In the genomic region with DNA sequence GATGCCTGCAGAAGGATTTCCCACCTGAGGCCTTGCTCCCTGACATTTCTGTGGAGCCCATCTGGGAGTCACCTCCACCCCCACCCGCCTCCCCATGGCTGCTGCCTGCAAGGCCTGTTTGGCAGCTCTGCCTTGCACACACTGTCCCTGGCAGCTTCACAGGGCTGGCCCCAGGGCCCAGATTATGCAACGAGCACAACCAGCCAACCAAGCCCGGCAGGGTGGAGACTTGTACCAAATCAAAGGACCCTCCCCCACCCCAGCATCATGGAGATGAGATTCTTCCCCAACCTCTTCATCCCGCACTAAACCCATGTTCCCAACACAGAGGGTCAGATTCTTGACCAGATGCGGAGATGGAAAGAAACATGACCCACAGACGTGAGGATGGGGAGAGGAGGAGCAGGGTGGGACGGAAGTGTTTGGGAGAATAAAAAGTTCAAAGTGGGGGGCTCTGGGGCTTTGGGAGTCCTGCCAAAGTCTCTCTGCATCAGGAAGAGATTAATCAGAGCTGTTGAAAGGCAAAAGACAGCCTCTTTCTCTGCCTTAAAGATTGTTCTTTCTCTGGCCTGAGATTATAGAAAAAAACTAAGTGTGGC, we compare ENCODE assay signal across 9 cellular contexts. TPM values are rescaled to one million over a fixed set of nuclear protein-coding genes. Genes with fewer than 3 reads are reported as not detected.
DNase-seq lines count a peak whose midpoint lies in the region; ATAC-seq and TF ChIP-seq lines count a peak whose summit lies in the region.
"Had no signal": no experiment of that assay in that cellular context is flagged by ENCODE, and none has a peak within 500 bp of the region (broad histone marks: within the 10 kb centered on the region; RNA-seq: fewer than 3 reads in every experiment).

No MANE protein-coding gene starts in this region.

- H3K4me3 ChIP-seq in SK-N-MC, result peak overlapping the region; percentile 62

- DNase-seq in DMS 273 (lab: John Stamatoyannopoulos, UW; ENCODE audit: unreplicated experiment) (peak; percentile 46), DMS 273 treated with DMSO at 0.1 percent for 48 hours (lab: John Stamatoyannopoulos, UW) (no peak), SK-N-MC (ENCODE audit: low read depth, low spot score) (peak; percentile 34), fibroblast of peridontal ligament (ENCODE audit: extremely low read depth) (peak; percentile 75), omental fat pad (ENCODE audit: low spot score) (peak; percentile 65), Kasumi-1 (lab: John Stamatoyannopoulos, UW) (no peak), NCI-H748 (lab: John Stamatoyannopoulos, UW; ENCODE audit: unreplicated experiment) (no peak)

- H3K9me3 ChIP-seq in SK-N-MC (ENCODE audit: low read depth, low read length), result no peaks in the 10 kb centered on the region

- peak overlapping the region; percentile 84 for H3K27ac ChIP-seq in SK-N-MC

- peak; percentile 31 for ATAC-seq in omental fat pad (ENCODE audit: low FRiP score)
- ATAC-seq in HG02571 (IDR thresholded peaks at IDR 0.05; ENCODE audit: unreplicated experiment), result no peak

- H3K36me3 ChIP-seq in SK-N-MC (ENCODE audit: insufficient read depth, low read length), result peaks cover 20% of the 10 kb centered on the region; the same call in 1 of the 2 replicates

- no peak overlapping the region for H3K9ac ChIP-seq in SK-N-MC (ENCODE audit: insufficient read length)

- no peak for TF ChIP-seq CTCF in omental fat pad (IDR thresholded peaks at IDR 0.05)

RNA-seq across cellular contexts. Expression of a gene that starts 3.8 kb away (rescaled TPM):
- 100 to 1,000 TPM in 3 of 4 donors, 10 to 100 TPM in 1; 77.5 to 246 (median 109) TPM for total RNA-seq in omental fat pad

RNA-seq across cellular contexts. Expression of a gene that starts 11.2 kb away (rescaled TPM):
- total RNA-seq in omental fat pad, result 10 to 100 TPM; 39.1 to 46.4 (median 40.4) TPM

RNA-seq across cellular contexts. Expression of a gene that starts 11.5 kb away (rescaled TPM):
- total RNA-seq in omental fat pad, result 100 to 1,000 TPM in 3 of 4 donors, 10 to 100 TPM in 1; 91.0 to 119 (median 103) TPM

RNA-seq across cellular contexts. Expression of a gene that starts 34.8 kb away (rescaled TPM):
- total RNA-seq in omental fat pad, result not detected
- total RNA-seq: subcutaneous adipose tissue had no signal

RNA-seq across cellular contexts. Expression of a gene that starts 43.1 kb away (rescaled TPM):
- not detected for total RNA-seq in omental fat pad
- total RNA-seq: subcutaneous adipose tissue had no signal

Comparison
In these comparisons a context has a peak if more than half of its experiments do, and no peak if none do; other contexts are left out.
1. DNase-seq: peak in DMS 273 (single experiment), SK-N-MC (single experiment), fibroblast of peridontal ligament (single experiment) and omental fat pad (single experiment); none in DMS 273 treated with DMSO at 0.1 percent for 48 hours (single experiment), Kasumi-1 (0 of 2) and NCI-H748 (single experiment).